Comparison of ENCODE assay signal across 9 cellular contexts in genomic region chr11:12841946-12842630, GRCh38.
DNase-seq lines count a peak whose midpoint lies in the region; ATAC-seq and TF ChIP-seq lines count a peak whose summit lies in the region.
"Had no signal": no experiment of that assay in that cellular context is flagged by ENCODE, and none has a peak within 500 bp of the region (broad histone marks: within the 10 kb centered on the region; RNA-seq: fewer than 3 reads in every experiment).

No MANE protein-coding gene starts in this region.

- H3K4me1 Mint-ChIP-seq in nephron = peaks cover 74% of the 10 kb centered on the region

- no peak for TF ChIP-seq CTCF in brain microvascular endothelial cell (IDR thresholded peaks at IDR 0.05; ENCODE audit: low read depth, low read length, missing control alignments)
- TF ChIP-seq CTCF in nephron (IDR thresholded peaks at IDR 0.05; ENCODE audit: unreplicated experiment in 3 of 3) = no peak

- in situ Hi-C loops in brain microvascular endothelial cell (cut with HindIII; ENCODE audit: low pct_ligation_motif_present, low sequenced_read_pairs) = no loop called here

- H3K27ac ChIP-seq in brain microvascular endothelial cell = peak overlapping the region; percentile 51

- H3K4me3 ChIP-seq in brain microvascular endothelial cell (ENCODE audit: low read depth, low read length) = no peak overlapping the region
- H3K4me3 ChIP-seq: heart right ventricle had no signal

- H3K36me3 ChIP-seq in brain microvascular endothelial cell (replicated peaks) = no peaks in the 10 kb centered on the region
- H3K36me3 ChIP-seq: heart right ventricle had no signal

- H3K36me3 Mint-ChIP-seq in nephron (ENCODE audit: low read depth) = no peaks in the 10 kb centered on the region

- no peak for ATAC-seq in HG03108 (IDR thresholded peaks at IDR 0.05; ENCODE audit: unreplicated experiment)
- no peak for ATAC-seq in HG02588 (IDR thresholded peaks at IDR 0.05; ENCODE audit: unreplicated experiment)

- peak overlapping the region; percentile 19 to 49 (median 41) for H3K4me3 Mint-ChIP-seq in nephron

- DNase-seq in GM03348 (ENCODE audit: low spot score) (peak; percentile 49), NCI-H1105 treated with DMSO at 0.1 percent for 48 hours (lab: John Stamatoyannopoulos, UW) (peak; percentile 82), brain microvascular endothelial cell (peak; percentile 75)
- no peak for DNase-seq in stimulated activated CD4-positive, alpha-beta T cell treated with anti-CD3 and anti-CD28 coated beads, Interleukin-4, amount 100 ng/mL, for 1 hour
- DNase-seq in stimulated activated naive CD4-positive, alpha-beta T cell treated with Interleukin-2 at 50 U/mL for 16 hours (lab: John Stamatoyannopoulos, UW) = no peak
- DNase-seq: heart right ventricle had no signal

- H3K27me3 ChIP-seq in brain microvascular endothelial cell (replicated peaks) = no peaks in the 10 kb centered on the region
- H3K27me3 ChIP-seq: heart right ventricle had no signal

- peak overlapping the region; percentile 80 to 94 (median 93) for H3K27ac Mint-ChIP-seq in nephron

- H3K9me3 Mint-ChIP-seq in nephron = no peaks in the 10 kb centered on the region

- no peaks in the 10 kb centered on the region for H3K27me3 Mint-ChIP-seq in nephron (ENCODE audit: low read depth)

Comparison
In these comparisons a context has a peak if more than half of its experiments do, and no peak if none do; other contexts are left out.
1. DNase-seq: peak in GM03348 (single experiment), NCI-H1105 treated with DMSO at 0.1 percent for 48 hours (single experiment) and brain microvascular endothelial cell (single experiment); none in stimulated activated CD4-positive, alpha-beta T cell treated with anti-CD3 and anti-CD28 coated beads, Interleukin-4, amount 100 ng/mL, for 1 hour (single experiment) and stimulated activated naive CD4-positive, alpha-beta T cell treated with Interleukin-2 at 50 U/mL for 16 hours (single experiment).